19 cellular contexts compared by ENCODE assay signal in genomic region chr5:178077751-178078150, GRCh38. TPM values are rescaled to one million over a fixed set of nuclear protein-coding genes. Genes with fewer than 3 reads are reported as not detected.
DNase-seq lines count a peak whose midpoint lies in the region; ATAC-seq, FAIRE-seq and TF ChIP-seq lines count a peak whose summit lies in the region.
"Had no signal": no experiment of that assay in that cellular context is flagged by ENCODE, and none has a peak within 500 bp of the region (broad histone marks: within the 10 kb centered on the region; RNA-seq: fewer than 3 reads in every experiment).

No MANE protein-coding gene starts in this region.

- H2BK20ac ChIP-seq in H9 (ENCODE audit: low read depth, low read length, poor library complexity, severe bottlenecking) (no peak overlapping the region), H1 (ENCODE audit: low read length) (peak overlapping the region; percentile 72; the same call in 1 of the 2 replicates)

- H3K4me3 ChIP-seq in BLaER1 (no peak overlapping the region), H1 (ENCODE audit: extremely low read depth in 1 of 4, insufficient read depth in 2 of 4, low read depth in 3 of 4, low read length in 4 of 4) (no peak overlapping the region), mesendoderm (ENCODE audit: low read length) (no peak overlapping the region)

- no peak for TF ChIP-seq EP300 in H1 (IDR thresholded peaks at IDR 0.05; ENCODE audit: borderline replicate concordance in 1 of 2, low read depth in 2 of 2, low read length in 2 of 2)

- no peaks in the 10 kb centered on the region for H3K9me3 ChIP-seq in BLaER1
- H3K9me3 ChIP-seq in H9 (ENCODE audit: control insufficient read depth, low read depth, low read length), result no peaks in the 10 kb centered on the region
- no peaks in the 10 kb centered on the region for H3K9me3 ChIP-seq in H1 (ENCODE audit: insufficient read depth in 2 of 2, low read depth in 1 of 2, low read length in 1 of 2)

- peaks cover 23% of the 10 kb centered on the region for H3K27me3 Mint-ChIP-seq in H9 (ENCODE audit: low read depth)

- no peaks in the 10 kb centered on the region for H3K36me3 Mint-ChIP-seq in H9 (ENCODE audit: insufficient read depth in 1 of 3, low read depth in 3 of 3)
- H3K36me3 Mint-ChIP-seq: CD14-positive monocyte had no signal

- H3K4me1 Mint-ChIP-seq in H9, result peaks cover 9 to 11% of the 10 kb centered on the region in 2 experiments

- H3K27me3 ChIP-seq in BLaER1, result no peaks in the 10 kb centered on the region
- no peaks in the 10 kb centered on the region; the same call in 1 of the 2 replicates for H3K27me3 ChIP-seq in H9 (ENCODE audit: insufficient read depth, low read length)
- peaks cover 0 to 11% (median 6%) of the 10 kb centered on the region in 4 experiments; a peak in 3 of 7 replicates for H3K27me3 ChIP-seq in H1 (replicated peaks in 1 of 4; ENCODE audit: control insufficient read depth in 3 of 4, extremely low read depth in 1 of 4, insufficient read depth in 3 of 4, low read length in 3 of 4)
- no peaks in the 10 kb centered on the region for H3K27me3 ChIP-seq in mesendoderm (ENCODE audit: insufficient read depth, low read length, poor library complexity)

- H3T11ph ChIP-seq in H9 (ENCODE audit: low read length), result no peak overlapping the region

- ATAC-seq in activated CD4-positive, CD25-positive, alpha-beta regulatory T cell treated with anti-CD3 and anti-CD28 coated beads, Interleukin-2, amount 50 U/mL, for 24 hours, result no peak

- H2AK5ac ChIP-seq in H9 (ENCODE audit: insufficient read length, low read length) (no peak overlapping the region), H1 (ENCODE audit: low read depth, low read length) (no peak overlapping the region), mesendoderm (ENCODE audit: low read length) (no peak overlapping the region)

- TF ChIP-seq CTCF in H9 (conservative IDR thresholded peaks at IDR 0.05) (peak; percentile 25; the same call in 2 of the 3 replicates), H1 (IDR thresholded peaks at IDR 0.05; ENCODE audit: control extremely low read depth in 1 of 3, insufficient read depth in 1 of 3, low read depth in 1 of 3, low read length in 3 of 3) (peak in 2 of 3 experiments; percentile 35 to 36; a peak in 2 of 4 replicates)

- H3K23ac ChIP-seq in H9 (ENCODE audit: insufficient read length, low read depth, low read length) (no peak overlapping the region), H1 (ENCODE audit: insufficient read length) (no peak overlapping the region), mesendoderm (ENCODE audit: low read length) (no peak overlapping the region)

- H4K8ac ChIP-seq in H9 (replicated peaks; ENCODE audit: insufficient read length, low read depth, low read length), result no peak overlapping the region
- no peak overlapping the region for H4K8ac ChIP-seq in H1 (ENCODE audit: extremely low read depth, insufficient read depth, low read length)
- H4K8ac ChIP-seq in mesendoderm (ENCODE audit: low read depth, low read length), result no peak overlapping the region

- CTCF ChIA-PET in H1 (lab: Charles Lee; ENCODE audit: partially characterized antibody), result interaction anchor here (1.0 to 14.6 kb wide), 14 partner anchors 13 to 180 kb away, joined by 3 to 515 read pairs (median 18); partner anchors contain the start of genes N4BP3 and NHP2

- H3K4ac ChIP-seq in H9 (ENCODE audit: low read depth, low read length), result no peak overlapping the region
- no peak overlapping the region for H3K4ac ChIP-seq in H1 (replicated peaks; ENCODE audit: insufficient read length, low read depth, low read length)
- no peak overlapping the region for H3K4ac ChIP-seq in mesendoderm (ENCODE audit: low read depth, low read length)

- TF ChIP-seq POLR2A in H1 (IDR thresholded peaks at IDR 0.05; ENCODE audit: control extremely low read depth in 1 of 2, low read depth in 2 of 2, low read length in 2 of 2), result no peak

- peaks cover 41% of the 10 kb centered on the region for H3K4me1 ChIP-seq in BLaER1
- no peaks in the 10 kb centered on the region; the same call in 1 of the 2 replicates for H3K4me1 ChIP-seq in H9 (ENCODE audit: insufficient read depth, low read length)
- peaks cover 0 to 17% (median 6%) of the 10 kb centered on the region in 4 experiments; a peak in 3 of 7 replicates for H3K4me1 ChIP-seq in H1 (replicated peaks in 1 of 4; ENCODE audit: control insufficient read depth in 3 of 4, insufficient read depth in 4 of 4, low read length in 3 of 4)
- no peaks in the 10 kb centered on the region for H3K4me1 ChIP-seq in mesendoderm (ENCODE audit: control insufficient read depth, low read depth, low read length)

- peak in 1 of 2 experiments; percentile 34; a peak in 3 of 4 replicates for TF ChIP-seq RAD21 in H1 (IDR thresholded peaks at IDR 0.05 in 1 of 2, conservative IDR thresholded peaks at IDR 0.05 in 1 of 2; ENCODE audit: low read depth in 2 of 2, low read length in 2 of 2)

- H3K79me1 ChIP-seq in H9 (ENCODE audit: insufficient read depth, low read depth, low read length, poor library complexity, severe bottlenecking), result no peaks in the 10 kb centered on the region
- H3K79me1 ChIP-seq in H1 (ENCODE audit: low read depth, low read length), result no peaks in the 10 kb centered on the region
- no peaks in the 10 kb centered on the region for H3K79me1 ChIP-seq in mesendoderm (ENCODE audit: low read length)

- no peak overlapping the region for H3K27ac ChIP-seq in BLaER1
- H3K27ac ChIP-seq in H9 (ENCODE audit: insufficient read length, low read depth, low read length), result no peak overlapping the region
- H3K27ac ChIP-seq in H1 (ENCODE audit: low read depth, low read length), result no peak overlapping the region
- no peak overlapping the region for H3K27ac ChIP-seq in mesendoderm (ENCODE audit: low read depth, low read length)

- H2BK5ac ChIP-seq in H9 (ENCODE audit: insufficient read length, low read length) (no peak overlapping the region), H1 (ENCODE audit: low read depth, low read length) (peak overlapping the region; percentile 78; the same call in 1 of the 2 replicates), mesendoderm (ENCODE audit: low read length) (no peak overlapping the region)

- H4K5ac ChIP-seq in H9 (ENCODE audit: insufficient read length, low read depth, low read length) (no peak overlapping the region), H1 (ENCODE audit: insufficient read length, low read depth, low read length) (no peak overlapping the region), mesendoderm (ENCODE audit: low read length) (no peak overlapping the region)

- H4K20me1 ChIP-seq in BLaER1 (no peaks in the 10 kb centered on the region), H9 (ENCODE audit: control insufficient read depth, insufficient read depth, insufficient read length) (no peaks in the 10 kb centered on the region), H1 (replicated peaks in 1 of 2; ENCODE audit: control insufficient read depth in 1 of 2, insufficient read depth in 2 of 2, low read length in 2 of 2) (no peaks in the 10 kb centered on the region)

- H3K36me3 ChIP-seq in BLaER1 (no peaks in the 10 kb centered on the region), H1 (ENCODE audit: control insufficient read depth in 2 of 4, insufficient read depth in 4 of 4, low read length in 3 of 4) (no peaks in the 10 kb centered on the region), mesendoderm (ENCODE audit: control insufficient read depth, insufficient read depth, low read length) (no peaks in the 10 kb centered on the region)

- no peak overlapping the region for H2BK15ac ChIP-seq in H9 (ENCODE audit: low read depth, low read length)
- peak overlapping the region; percentile 61; the same call in 1 of the 2 replicates for H2BK15ac ChIP-seq in H1 (ENCODE audit: low read length)
- no peak overlapping the region for H2BK15ac ChIP-seq in mesendoderm (replicated peaks; ENCODE audit: low read depth)

- H3K18ac ChIP-seq in H9 (ENCODE audit: insufficient read length, low read depth, low read length), result no peak overlapping the region
- no peak overlapping the region for H3K18ac ChIP-seq in H1 (ENCODE audit: extremely low read depth, low read length)
- no peak overlapping the region for H3K18ac ChIP-seq in mesendoderm (ENCODE audit: low read length)

- POLR2A ChIA-PET in H1 (lab: Charles Lee; ENCODE audit: partially characterized antibody), result interaction anchor here (0.6 to 11.1 kb wide), 14 partner anchors 33 to 128 kb away, joined by 3 to 115 read pairs (median 6); partner anchors contain the start of genes HNRNPAB, NHP2 and RMND5B

- DNase-seq in H9 (peak; percentile 55), H1 (ENCODE audit: low read depth in 1 of 2, low spot score in 2 of 2) (no peak), mesendoderm (peak; percentile 53), NAMALWA (ENCODE audit: low spot score) (no peak), NCI-H748 treated with DMSO at 0.1 percent for 48 hours (lab: John Stamatoyannopoulos, UW) (no peak)
- DNase-seq: DMS 273 treated with DMSO at 0.1 percent for 48 hours, GF-D8, MV-4-11, NCI-H1417 treated with DMSO at 0.1 percent for 48 hours, NCI-H2029, NCI-H2171, NCI-H446 treated with DMSO at 0.1 percent for 48 hours, NCI-H774, SHP77 treated with DMSO at 0.1 percent for 48 hours had no signal

- H2BK120ac ChIP-seq in H9 (ENCODE audit: low read depth, low read length, poor library complexity, severe bottlenecking) (no peak overlapping the region), H1 (replicated peaks; ENCODE audit: low read depth, low read length) (no peak overlapping the region), mesendoderm (ENCODE audit: low read depth, low read length) (no peak overlapping the region)

- H3K27ac Mint-ChIP-seq in H9, result peak overlapping the region in 1 of 3 experiments; percentile 39; a peak in 2 of 7 replicates

- peak overlapping the region; percentile 41 for H3K4me2 ChIP-seq in BLaER1
- H3K4me2 ChIP-seq in H9 (ENCODE audit: insufficient read depth, insufficient read length, low read length), result no peak overlapping the region
- no peak overlapping the region for H3K4me2 ChIP-seq in H1 (ENCODE audit: insufficient read depth in 1 of 2, low read depth in 2 of 2, low read length in 2 of 2)
- no peak overlapping the region for H3K4me2 ChIP-seq in mesendoderm (ENCODE audit: low read length)

- H3K23me2 ChIP-seq in H9 (ENCODE audit: insufficient read length, low read depth, low read length, poor library complexity, severe bottlenecking) (no peaks in the 10 kb centered on the region), H1 (ENCODE audit: low read depth, low read length) (no peaks in the 10 kb centered on the region)

- H4K91ac ChIP-seq in H9 (ENCODE audit: insufficient read length, low read depth, low read length) (no peak overlapping the region), H1 (replicated peaks; ENCODE audit: insufficient read length, low read length) (peak overlapping the region; percentile 39)

- FAIRE-seq in H1 (lab: Jason Lieb, UNC), result no peak
- FAIRE-seq: A204.1, GM12892 had no signal

- H3K14ac ChIP-seq in H9 (ENCODE audit: insufficient read depth, low read length) (no peak overlapping the region), H1 (ENCODE audit: insufficient read length) (no peak overlapping the region)

- no peak overlapping the region for H3K9ac ChIP-seq in BLaER1
- no peak overlapping the region for H3K9ac ChIP-seq in H9 (ENCODE audit: extremely low read depth, insufficient read length, low read length)
- no peak overlapping the region for H3K9ac ChIP-seq in H1 (replicated peaks in 1 of 4; ENCODE audit: extremely low read depth in 1 of 4, low read depth in 3 of 4, low read length in 3 of 4)
- H3K9ac ChIP-seq in mesendoderm (ENCODE audit: low read length), result no peak overlapping the region

- no peaks in the 10 kb centered on the region for H3K9me3 Mint-ChIP-seq in H9
- H3K9me3 Mint-ChIP-seq: CD14-positive monocyte had no signal

- no peak overlapping the region for H2AFZ ChIP-seq in H9 (ENCODE audit: low read length)
- H2AFZ ChIP-seq in H1 (ENCODE audit: low read length), result no peak overlapping the region

- WGBS in H9 (ENCODE audit: extremely low coverage, insufficient read length, low lambda C conversion rate), result no CpG with 5 or more reads among the region's 5 CpGs
- WGBS in H1 (ENCODE audit: extremely low coverage in 1 of 2, insufficient coverage in 1 of 2, insufficient read length in 1 of 2, insufficient replicate concordance in 2 of 2, low coverage in 1 of 2, low lambda C conversion rate in 2 of 2, missing lambda C conversion rate in 1 of 2), 2 experiments, result 67% methylated on average over 5 of the region's 5 CpGs; no CpG with 5 or more reads in 1 of the 2 experiments
- no CpG with 5 or more reads among the region's 5 CpGs for WGBS in mesendoderm (ENCODE audit: extremely low coverage, insufficient coverage, low lambda C conversion rate)

- H2BK12ac ChIP-seq in H9 (ENCODE audit: insufficient read length, low read depth, low read length) (no peak overlapping the region), H1 (ENCODE audit: low read depth, low read length) (peak overlapping the region; percentile 60; the same call in 1 of the 2 replicates)

- H3K56ac ChIP-seq in H9 (ENCODE audit: insufficient read length, low read depth, low read length), result no peak overlapping the region
- H3K56ac ChIP-seq in H1 (replicated peaks; ENCODE audit: insufficient read length, low read depth, low read length), result no peak overlapping the region
- H3K56ac ChIP-seq in mesendoderm (ENCODE audit: low read length), result no peak overlapping the region

- H3K4me3 Mint-ChIP-seq in H9, result no peak overlapping the region
- H3K4me3 Mint-ChIP-seq: CD14-positive monocyte had no signal

- H3K79me2 ChIP-seq in H9 (ENCODE audit: insufficient read depth, low read length) (no peaks in the 10 kb centered on the region), H1 (ENCODE audit: control insufficient read depth in 1 of 2, insufficient read depth in 2 of 2, low read length in 2 of 2) (no peaks in the 10 kb centered on the region), mesendoderm (ENCODE audit: control insufficient read depth, insufficient read depth, low read length) (no peaks in the 10 kb centered on the region)

RNA-seq across cellular contexts. Expression of gene N4BP3, which starts 35.6 kb away (rescaled TPM):
- total RNA-seq in H9 (2021), result 32.1 and 32.4 TPM in 2 replicates
- total RNA-seq in H1 (2021; fragmentation: NEBNext Ultra II Directional; extraction: Animal tissue kit (Norgen Biotek cat#: 25700)), result 36.0 and 39.2 TPM in 2 replicates
- polyA plus RNA-seq in H1 (2011; rRNA removed), result 13.1 and 23.4 TPM in 2 replicates
- polyA plus RNA-seq in H1 (2011; cell fraction: cytosol; rRNA removed), result 19.4 TPM
- 41.9 TPM for polyA plus RNA-seq in H1 (2011; cell fraction: nucleus; rRNA removed)
- 16.8 to 24.3 TPM (median 21.3 TPM) in 4 replicates for polyA plus RNA-seq in H1 (2012, experiment 1 of 2)
- polyA plus RNA-seq in H1 (2012, experiment 2 of 2), result 18.5 TPM
- polyA plus RNA-seq in H1 (2013, experiment 1 of 2), result 16.7 TPM
- 15.9 TPM for polyA plus RNA-seq in H1 (2013, experiment 2 of 2)
- polyA minus RNA-seq in H1 (2011; rRNA and poly(A)+ RNA removed), result 13.0 and 17.4 TPM in 2 replicates
- polyA minus RNA-seq in H1 (2011; cell fraction: cytosol; rRNA and poly(A)+ RNA removed), result 22.0 TPM
- polyA minus RNA-seq in H1 (2011; cell fraction: nucleus; rRNA and poly(A)+ RNA removed), result 32.8 TPM
- 7.4 TPM for polyA plus RNA-seq in mesendoderm (2013, experiment 1 of 2)
- 7.4 TPM for polyA plus RNA-seq in mesendoderm (2013, experiment 2 of 2)
- polyA plus RNA-seq: CD14-positive monocyte had no signal

RNA-seq across cellular contexts. Expression of gene RMND5B, which starts 53.1 kb away (rescaled TPM):
- total RNA-seq in H9 (2021), result 81.3 and 86.4 TPM in 2 replicates
- 74.6 and 75.9 TPM in 2 replicates for total RNA-seq in H1 (2021; fragmentation: NEBNext Ultra II Directional; extraction: Animal tissue kit (Norgen Biotek cat#: 25700))
- 90.2 and 106 TPM in 2 replicates for polyA plus RNA-seq in H1 (2011; rRNA removed)
- 105 TPM for polyA plus RNA-seq in H1 (2011; cell fraction: cytosol; rRNA removed)
- polyA plus RNA-seq in H1 (2011; cell fraction: nucleus; rRNA removed), result 153 TPM
- 65.3 to 93.7 TPM (median 87.0 TPM) in 4 replicates for polyA plus RNA-seq in H1 (2012, experiment 1 of 2)
- 74.6 TPM for polyA plus RNA-seq in H1 (2012, experiment 2 of 2)
- 53.0 TPM for polyA plus RNA-seq in H1 (2013, experiment 1 of 2)
- 51.3 TPM for polyA plus RNA-seq in H1 (2013, experiment 2 of 2)
- polyA minus RNA-seq in H1 (2011; rRNA and poly(A)+ RNA removed), result 107 and 109 TPM in 2 replicates
- 52.0 TPM for polyA minus RNA-seq in H1 (2011; cell fraction: cytosol; rRNA and poly(A)+ RNA removed)
- polyA minus RNA-seq in H1 (2011; cell fraction: nucleus; rRNA and poly(A)+ RNA removed), result 71.2 TPM
- polyA plus RNA-seq in mesendoderm (2013, experiment 1 of 2), result 21.6 TPM
- polyA plus RNA-seq in mesendoderm (2013, experiment 2 of 2), result 23.0 TPM

Comparison
In these comparisons a context has a peak if more than half of its experiments do, and no peak if none do; other contexts are left out.
1. DNase-seq: peak in H9 (single experiment) and mesendoderm (single experiment); none in H1 (0 of 2), NAMALWA (single experiment) and NCI-H748 treated with DMSO at 0.1 percent for 48 hours (single experiment).